9 cellular contexts compared by ENCODE assay signal in the genomic region with DNA sequence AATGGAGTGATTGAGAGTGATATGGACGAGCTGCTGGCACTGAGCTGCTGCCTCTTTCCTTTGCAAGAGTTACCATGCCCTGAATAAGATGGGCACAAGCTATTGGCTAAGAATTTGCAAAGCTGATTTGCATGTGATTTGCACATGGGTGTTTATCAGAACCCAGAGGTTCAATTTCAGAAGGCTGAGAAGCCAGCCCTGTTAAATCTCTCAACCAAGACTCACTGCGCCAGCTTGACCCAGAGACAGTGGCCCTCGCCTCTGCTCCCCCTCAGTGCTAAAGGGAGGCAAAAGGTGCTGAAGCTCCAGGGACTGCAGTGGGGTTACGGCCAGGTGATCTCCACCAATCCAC.
DNase-seq lines count a peak whose midpoint lies in the region; ATAC-seq lines count a peak whose summit lies in the region.
"Had no signal": no experiment of that assay in that cellular context is flagged by ENCODE, and none has a peak within 500 bp of the region (broad histone marks: within the 10 kb centered on the region; RNA-seq: fewer than 3 reads in every experiment).

No MANE protein-coding gene starts in this region.

- H3K27ac ChIP-seq in iPS DF 6.9 (ENCODE audit: low read length): no peak overlapping the region
- no peak overlapping the region for H3K27ac ChIP-seq in subcutaneous abdominal adipose tissue (ENCODE audit: low read depth, low read length)
- H3K27ac ChIP-seq: hepatocyte had no signal

- peaks cover 63% of the 10 kb centered on the region for H3K36me3 Mint-ChIP-seq in activated T-cell treated with anti-CD3 and anti-CD28 coated beads, Interleukin-2, amount 50 U/mL, for 24 hours (ENCODE audit: low read depth)

- H3K27me3 ChIP-seq in iPS DF 6.9 (ENCODE audit: control insufficient read depth, insufficient read depth, low read length): no peaks in the 10 kb centered on the region
- H3K27me3 ChIP-seq in subcutaneous abdominal adipose tissue (ENCODE audit: control insufficient read depth in 5 of 5, insufficient read depth in 4 of 5, low read length in 5 of 5): peaks cover 16 to 33% (median 23%) of the 10 kb centered on the region in 5 donors
- H3K27me3 ChIP-seq: hepatocyte had no signal

- 0 out of 2 replicates have a peak, but pooled peaks cover 1% of the 10 kb centered on the region for H3K4me1 ChIP-seq in iPS DF 6.9 (ENCODE audit: control insufficient read depth, insufficient read depth, low read length)
- peaks cover 4 to 84% (median 65%) of the 10 kb centered on the region in 5 donors for H3K4me1 ChIP-seq in subcutaneous abdominal adipose tissue (ENCODE audit: control insufficient read depth in 5 of 5, insufficient read depth in 5 of 5, low read length in 5 of 5)

- H3K9me3 Mint-ChIP-seq in activated T-cell treated with anti-CD3 and anti-CD28 coated beads, Interleukin-2, amount 50 U/mL, for 24 hours: no peaks in the 10 kb centered on the region

- peaks cover 72% of the 10 kb centered on the region for H3K4me1 Mint-ChIP-seq in activated T-cell treated with anti-CD3 and anti-CD28 coated beads, Interleukin-2, amount 50 U/mL, for 24 hours (ENCODE audit: low read depth)

- H3K9ac ChIP-seq in subcutaneous abdominal adipose tissue (ENCODE audit: low read length in 5 of 5): no peak overlapping the region

- peak overlapping the region; percentile 91 for H3K4me3 Mint-ChIP-seq in activated T-cell treated with anti-CD3 and anti-CD28 coated beads, Interleukin-2, amount 50 U/mL, for 24 hours

- H3K36me3 ChIP-seq in iPS DF 6.9 (ENCODE audit: control insufficient read depth, insufficient read depth, low read length): peaks cover 6% of the 10 kb centered on the region
- H3K36me3 ChIP-seq in subcutaneous abdominal adipose tissue (ENCODE audit: control insufficient read depth in 5 of 5, insufficient read depth in 5 of 5, low read length in 5 of 5): peaks cover 0 to 11% (median 6%) of the 10 kb centered on the region in 5 donors

- H3K27ac Mint-ChIP-seq in activated T-cell treated with anti-CD3 and anti-CD28 coated beads, Interleukin-2, amount 50 U/mL, for 24 hours: peak overlapping the region; percentile 97

- ATAC-seq in GM19463 (IDR thresholded peaks at IDR 0.05; ENCODE audit: unreplicated experiment): no peak
- no peak for ATAC-seq in GM21723 (IDR thresholded peaks at IDR 0.05; ENCODE audit: unreplicated experiment)

- H3K4me3 ChIP-seq in iPS DF 6.9 (ENCODE audit: low read length): peak overlapping the region; percentile 48; the same call in 1 of the 2 replicates
- peak overlapping the region; percentile 23 to 58 (median 44) for H3K4me3 ChIP-seq in subcutaneous abdominal adipose tissue (ENCODE audit: low read depth in 1 of 5, low read length in 5 of 5)
- H3K4me3 ChIP-seq: hepatocyte had no signal

- peaks cover 14% of the 10 kb centered on the region for H3K27me3 Mint-ChIP-seq in activated T-cell treated with anti-CD3 and anti-CD28 coated beads, Interleukin-2, amount 50 U/mL, for 24 hours

- H3K9me3 ChIP-seq in iPS DF 6.9 (ENCODE audit: control insufficient read depth, insufficient read depth, low read length): no peaks in the 10 kb centered on the region
- no peaks in the 10 kb centered on the region for H3K9me3 ChIP-seq in subcutaneous abdominal adipose tissue (ENCODE audit: control insufficient read depth in 5 of 5, low read length in 5 of 5)

- no peak for DNase-seq in activated T-cell treated with anti-CD3 and anti-CD28 coated beads, Interleukin-2, amount 50 U/mL, for 24 hours
- no peak for DNase-seq in activated T-cell treated with anti-CD3 and anti-CD28 coated beads, Interleukin-2, amount 50 U/mL, for 1 hour
- peak; percentile 72 for DNase-seq in RPMI8226
- no peak for DNase-seq in iPS DF 6.9 (ENCODE audit: low read depth, low spot score)
- no peak for DNase-seq in islet precursor cell

- WGBS in iPS DF 6.9 (ENCODE audit: insufficient coverage, insufficient read length): no CpG with 5 or more reads among the region's 4 CpGs
